ENCODE assay signal across 12 cellular contexts in genomic region chr1:26861889-26862371, GRCh38. TPM values are rescaled to one million over a fixed set of nuclear protein-coding genes. Genes with fewer than 3 reads are reported as not detected.
DNase-seq lines count a peak whose midpoint lies in the region; ATAC-seq and TF ChIP-seq lines count a peak whose summit lies in the region.
"Had no signal": no experiment of that assay in that cellular context is flagged by ENCODE, and none has a peak within 500 bp of the region (broad histone marks: within the 10 kb centered on the region; RNA-seq: fewer than 3 reads in every experiment).

No MANE protein-coding gene starts in this region.

- TF ChIP-seq CTCF in activated B cell treated with CpG ODN at 0.5 μM for 24 hours (IDR thresholded peaks at IDR 0.05) (no peak), upper lobe of right lung (IDR thresholded peaks at IDR 0.05) (no peak)

- in situ Hi-C loops in HAP-1 (cut with MboI; ENCODE audit: low sequenced_read_pairs), result no loop called here

- peak overlapping the region; percentile 44 for H3K4me3 Mint-ChIP-seq in activated B cell treated with CpG ODN at 0.5 μM for 24 hours

- no peaks in the 10 kb centered on the region for H3K36me3 ChIP-seq in upper lobe of right lung
- no peaks in the 10 kb centered on the region for H3K36me3 ChIP-seq in HAP-1 (replicated peaks)

- POLR2A ChIA-PET in activated B cell treated with CpG ODN at 0.5 μM for 24 hours (lab: Charles Lee), result interaction anchor here (0.6 to 0.8 kb wide), 2 partner anchors 23 to 487 kb away, joined by 3 to 5 read pairs; no protein-coding TSS in a partner anchor

- CTCF ChIA-PET in activated B cell treated with CpG ODN at 0.5 μM for 24 hours (lab: Charles Lee), result interaction anchor here (1.4 kb wide), 1 partner anchor 27 kb away, joined by 3 read pairs; no protein-coding TSS in a partner anchor

- intact Hi-C loops in activated B cell treated with CpG ODN at 0.5 μM for 24 hours (cut with micrococcal nuclease), result no loop called here
- intact Hi-C loops in upper lobe of right lung (cut with DNase I), result no loop called here

- no peaks in the 10 kb centered on the region for H3K27me3 Mint-ChIP-seq in activated B cell treated with CpG ODN at 0.5 μM for 24 hours

- H3K27me3 ChIP-seq in upper lobe of right lung, result no peaks in the 10 kb centered on the region
- no peaks in the 10 kb centered on the region for H3K27me3 ChIP-seq in HAP-1 (ENCODE audit: low read depth)
- H3K27me3 ChIP-seq: heart right ventricle had no signal

- peak overlapping the region; percentile 78 for H3K27ac ChIP-seq in upper lobe of right lung
- H3K27ac ChIP-seq: heart right ventricle had no signal

- peaks cover 0 to 6% of the 10 kb centered on the region in 2 donors for H3K36me3 Mint-ChIP-seq in activated naive CD4-positive, alpha-beta T cell treated with anti-CD3 and anti-CD28 coated beads, Interleukin-2, amount 50 U/mL, for 72 hours
- H3K36me3 Mint-ChIP-seq in activated B cell treated with CpG ODN at 0.5 μM for 24 hours (ENCODE audit: low read depth), result peaks cover 6% of the 10 kb centered on the region

- H3K9me3 Mint-ChIP-seq in activated naive CD4-positive, alpha-beta T cell treated with anti-CD3 and anti-CD28 coated beads, Interleukin-2, amount 50 U/mL, for 72 hours, result no peaks in the 10 kb centered on the region
- H3K9me3 Mint-ChIP-seq in activated B cell treated with CpG ODN at 0.5 μM for 24 hours, result no peaks in the 10 kb centered on the region
- H3K9me3 Mint-ChIP-seq: activated T-cell treated with anti-CD3 and anti-CD28 coated beads, Interleukin-2, amount 50 U/mL, for 72 hours; T-helper 1 cell treated with Interleukin-12 subunit alpha and Interleukin-12 subunit beta and Interleukin-4 antibody, amounts not matched to agents 30 μg/mL and 1 μg/mL, for 36 hours had no signal

- H3K4me3 ChIP-seq in upper lobe of right lung, result no peak overlapping the region
- no peak overlapping the region for H3K4me3 ChIP-seq in HAP-1
- H3K4me3 ChIP-seq: heart right ventricle had no signal

- no peak for ATAC-seq in activated naive CD4-positive, alpha-beta T cell treated with anti-CD3 and anti-CD28 coated beads, Interleukin-2, amount 50 U/mL, for 72 hours
- no peak for ATAC-seq in activated B cell treated with CpG ODN at 0.5 μM for 24 hours (ENCODE audit: low read depth)
- ATAC-seq in upper lobe of right lung, result no peak
- ATAC-seq: activated T-cell treated with anti-CD3 and anti-CD28 coated beads, Interleukin-2, amount 50 U/mL, for 72 hours; heart right ventricle had no signal

- H3K9me3 ChIP-seq in upper lobe of right lung, result no peaks in the 10 kb centered on the region
- H3K9me3 ChIP-seq in HAP-1, result no peaks in the 10 kb centered on the region
- H3K9me3 ChIP-seq: heart right ventricle had no signal

- peaks cover 23% of the 10 kb centered on the region for H3K4me1 Mint-ChIP-seq in activated B cell treated with CpG ODN at 0.5 μM for 24 hours

- peak overlapping the region; percentile 36 to 44 for H3K27ac Mint-ChIP-seq in activated naive CD4-positive, alpha-beta T cell treated with anti-CD3 and anti-CD28 coated beads, Interleukin-2, amount 50 U/mL, for 72 hours
- H3K27ac Mint-ChIP-seq in activated B cell treated with CpG ODN at 0.5 μM for 24 hours, result no peak overlapping the region

- DNase-seq in activated naive CD4-positive, alpha-beta T cell treated with anti-CD3 and anti-CD28 coated beads, Interleukin-2, amount 50 U/mL, for 72 hours (ENCODE audit: low spot score in 2 of 2), result no peak
- DNase-seq in activated naive CD4-positive, alpha-beta T cell treated with Interleukin-2 at 50 U/mL for 16 hours, result no peak
- DNase-seq in activated B cell treated with CpG ODN at 0.5 μM for 24 hours, result no peak
- peak; percentile 80 for DNase-seq in kidney tubule cell (ENCODE audit: low spot score)
- peak; percentile 73 for DNase-seq in upper lobe of right lung
- DNase-seq in HAP-1 (ENCODE audit: low spot score in 2 of 2), result no peak
- DNase-seq in NK-92 treated with Interleukin-12 subunit alpha and Interleukin-12 subunit beta, amount 100 ng/mL, for 24 hours (lab: John Stamatoyannopoulos, UW), result no peak
- DNase-seq in HuH-7 (ENCODE audit: low spot score), result no peak
- DNase-seq: heart right ventricle had no signal

- H3K4me1 ChIP-seq in upper lobe of right lung, result peaks cover 13% of the 10 kb centered on the region
- peaks cover 10% of the 10 kb centered on the region for H3K4me1 ChIP-seq in HAP-1

RNA-seq across cellular contexts. Expression of gene SFN, which starts 1.0 kb away (rescaled TPM):
- 1 to 10 TPM; 1.1 to 2.3 TPM for total RNA-seq in activated naive CD4-positive, alpha-beta T cell treated with anti-CD3 and anti-CD28 coated beads, Interleukin-2, amount 50 U/mL, for 72 hours
- 0.22 and 0.29 TPM in 2 replicates for total RNA-seq in activated B cell treated with CpG ODN at 0.5 μM for 24 hours
- 83.8 TPM for total RNA-seq in upper lobe of right lung
- total RNA-seq: LHCN-M2 had no signal

RNA-seq across cellular contexts. Expression of gene GPN2, which starts 28.2 kb away (rescaled TPM):
- 10 to 100 TPM; 29.5 to 56.1 TPM for total RNA-seq in activated naive CD4-positive, alpha-beta T cell treated with anti-CD3 and anti-CD28 coated beads, Interleukin-2, amount 50 U/mL, for 72 hours
- 42.6 and 48.6 TPM in 2 replicates for total RNA-seq in activated B cell treated with CpG ODN at 0.5 μM for 24 hours
- 24.6 TPM for total RNA-seq in upper lobe of right lung

RNA-seq across cellular contexts. Expression of gene ZDHHC18, which starts 35.4 kb away (rescaled TPM):
- 10 to 100 TPM; 37.8 to 59.5 TPM for total RNA-seq in activated naive CD4-positive, alpha-beta T cell treated with anti-CD3 and anti-CD28 coated beads, Interleukin-2, amount 50 U/mL, for 72 hours
- total RNA-seq in activated B cell treated with CpG ODN at 0.5 μM for 24 hours (27.1 and 30.3 TPM in 2 replicates), upper lobe of right lung (26.2 TPM)

RNA-seq across cellular contexts. Expression of gene GPATCH3, which starts 38.3 kb away (rescaled TPM):
- 10 to 100 TPM; 11.7 to 13.2 TPM for total RNA-seq in activated naive CD4-positive, alpha-beta T cell treated with anti-CD3 and anti-CD28 coated beads, Interleukin-2, amount 50 U/mL, for 72 hours
- total RNA-seq in activated B cell treated with CpG ODN at 0.5 μM for 24 hours, result 24.0 and 26.0 TPM in 2 replicates
- total RNA-seq in upper lobe of right lung, result 18.1 TPM

RNA-seq across cellular contexts. Expression of gene NR0B2, which starts 51.8 kb away (rescaled TPM):
- total RNA-seq in activated naive CD4-positive, alpha-beta T cell treated with anti-CD3 and anti-CD28 coated beads, Interleukin-2, amount 50 U/mL, for 72 hours, result not detected
- total RNA-seq in activated B cell treated with CpG ODN at 0.5 μM for 24 hours, result not detected in 2 replicates
- total RNA-seq in upper lobe of right lung, result 2.5 TPM
- total RNA-seq: activated T-cell treated with anti-CD3 and anti-CD28 coated beads, Interleukin-2, amount 50 U/mL, for 72 hours; LHCN-M2 had no signal

Comparison
In these comparisons a context has a peak if more than half of its experiments do, and no peak if none do; other contexts are left out.
1. DNase-seq: peak in kidney tubule cell (single experiment) and upper lobe of right lung (single experiment); none in activated naive CD4-positive, alpha-beta T cell treated with anti-CD3 and anti-CD28 coated beads, Interleukin-2, amount 50 U/mL, for 72 hours (0 of 2), activated naive CD4-positive, alpha-beta T cell treated with Interleukin-2 at 50 U/mL for 16 hours (single experiment), activated B cell treated with CpG ODN at 0.5 μM for 24 hours (single experiment), HAP-1 (0 of 2), NK-92 treated with Interleukin-12 subunit alpha and Interleukin-12 subunit beta, amount 100 ng/mL, for 24 hours (single experiment) and HuH-7 (single experiment).
2. RNA of gene SFN, which starts 1.0 kb away (total RNA-seq): 83.8 TPM in upper lobe of right lung (single experiment); 1.1 to 2.3 TPM in activated naive CD4-positive, alpha-beta T cell treated with anti-CD3 and anti-CD28 coated beads, Interleukin-2, amount 50 U/mL, for 72 hours and 0.22 to 0.29 TPM in activated B cell treated with CpG ODN at 0.5 μM for 24 hours; every median in the first group is over 10 times any median in the second.